ENCODE assay signal across 1 cellular context in genomic region chrX:41563881-41564280, GRCh38.
TF ChIP-seq lines count a peak whose summit lies in the region.

No MANE protein-coding gene starts in this region.

TF ChIP-seq in endothelial cell of umbilical vein, 7 proteins besides CTCF, POLR2A, EP300 and RAD21 (continued from another document):
- TF ChIP-seq FOS (IDR thresholded peaks at IDR 0.05; ENCODE audit: borderline replicate concordance, insufficient read depth, low read length) (no peak), JUN (IDR thresholded peaks at IDR 0.05; ENCODE audit: borderline replicate concordance, insufficient read depth, insufficient read length, low read depth) (no peak), GATA2 (IDR thresholded peaks at IDR 0.05; ENCODE audit: insufficient read depth, insufficient read length, low read depth, low read length) (no peak), MAX (IDR thresholded peaks at IDR 0.05; ENCODE audit: insufficient read depth, insufficient read length) (no peak)
